ENCODE assay signal across 1 cellular context in the genomic region with DNA sequence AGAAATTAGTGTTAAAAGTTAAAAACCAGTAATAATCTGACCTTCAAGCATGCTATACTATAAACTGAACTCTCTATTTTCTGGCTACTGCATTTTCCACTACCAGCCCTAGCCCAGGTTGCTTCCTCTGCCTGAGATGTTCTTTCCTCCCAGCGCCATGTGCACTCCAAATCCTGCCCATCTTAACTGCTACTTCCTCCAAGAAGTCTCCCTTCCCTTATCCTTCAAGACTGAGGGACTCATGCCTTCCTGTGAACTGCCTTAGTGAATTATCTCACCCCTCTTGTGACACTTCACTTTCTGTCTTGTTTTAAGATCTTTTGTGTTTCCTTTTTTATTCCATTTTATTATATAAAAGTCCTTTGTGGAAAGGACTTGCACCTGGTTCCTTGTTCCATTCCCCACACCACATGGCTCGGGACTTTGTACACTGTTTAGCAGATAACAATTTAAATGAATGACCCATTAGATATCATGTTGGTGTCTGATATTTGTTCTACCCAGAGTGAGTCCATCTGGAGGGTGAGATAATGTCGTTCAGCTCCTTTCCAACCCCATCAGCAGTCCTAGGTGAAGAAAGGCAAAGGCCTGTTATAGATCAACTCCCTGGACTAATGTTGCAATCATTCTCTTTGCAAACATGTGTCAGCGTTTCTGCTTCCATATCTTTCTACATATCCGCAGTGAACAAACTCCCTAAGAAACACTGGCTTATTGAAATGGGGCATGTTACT.
A peak's percentile ranks its signal among the peaks of the same experiment; 100 is the strongest.
TF ChIP-seq lines count a peak whose summit lies in the region.

No MANE protein-coding gene starts in this region.

TF ChIP-seq in HepG2, 621 proteins besides CTCF, POLR2A, EP300 and RAD21 (continued from another document and continues in another):
- TF ChIP-seq ZBTB39 (CRISPR knock-in tag; IDR thresholded peaks at IDR 0.05) (no peak), ZFP90 (CRISPR knock-in tag; IDR thresholded peaks at IDR 0.05; ENCODE audit: borderline replicate concordance) (peak; percentile 63; the same call in 1 of the 2 replicates), ZNF646 (CRISPR knock-in tag; IDR thresholded peaks at IDR 0.05) (no peak), ATF7-NPFF (CRISPR knock-in tag; IDR thresholded peaks at IDR 0.05; ENCODE audit: low read depth) (no peak), THYN1 (CRISPR knock-in tag; IDR thresholded peaks at IDR 0.05; ENCODE audit: borderline replicate concordance, low read depth) (no peak), ZSCAN29 (CRISPR knock-in tag; conservative IDR thresholded peaks at IDR 0.05) (0 out of 2 replicates have a peak, but pooled peaks have one; percentile 65), ZNF777 (CRISPR knock-in tag; IDR thresholded peaks at IDR 0.05) (no peak), ZNF713 (CRISPR knock-in tag; IDR thresholded peaks at IDR 0.05) (no peak), ZNF772 (CRISPR knock-in tag; IDR thresholded peaks at IDR 0.05) (peak; percentile 64; the same call in 1 of the 2 replicates), ZNF530 (CRISPR knock-in tag; IDR thresholded peaks at IDR 0.05; ENCODE audit: low read depth) (no peak), SNRNP70 (IDR thresholded peaks at IDR 0.05; ENCODE audit: low read depth, low read length) (no peak), SATB2 (CRISPR knock-in tag; IDR thresholded peaks at IDR 0.05) (no peak), ZNF263 (CRISPR knock-in tag; IDR thresholded peaks at IDR 0.05) (no peak), REL (CRISPR knock-in tag; conservative IDR thresholded peaks at IDR 0.05) (no peak), ZNF639 (CRISPR knock-in tag; conservative IDR thresholded peaks at IDR 0.05) (peak; percentile 71; the same call in 1 of the 2 replicates), ZFY (CRISPR knock-in tag; IDR thresholded peaks at IDR 0.05) (peak; percentile 64), TIGD3 (CRISPR knock-in tag; IDR thresholded peaks at IDR 0.05; ENCODE audit: borderline replicate concordance) (no peak), TCF12 (IDR thresholded peaks at IDR 0.05) (no peak), TCF12 (CRISPR knock-in tag; IDR thresholded peaks at IDR 0.05) (no peak), SRF (IDR thresholded peaks at IDR 0.05; ENCODE audit: low read depth, low read length) (no peak; the same call in 1 of the 2 replicates), HMG20B (CRISPR knock-in tag; conservative IDR thresholded peaks at IDR 0.05) (peak; percentile 94), FOXK2 (IDR thresholded peaks at IDR 0.05) (peak; percentile 25; the same call in 1 of the 2 replicates), ZEB1 (IDR thresholded peaks at IDR 0.05; ENCODE audit: insufficient replicate concordance, low read depth) (peak; percentile 39), ZNF331 (CRISPR knock-in tag; IDR thresholded peaks at IDR 0.05) (peak; percentile 98)
- TF ChIP-seq, protein P1, sequence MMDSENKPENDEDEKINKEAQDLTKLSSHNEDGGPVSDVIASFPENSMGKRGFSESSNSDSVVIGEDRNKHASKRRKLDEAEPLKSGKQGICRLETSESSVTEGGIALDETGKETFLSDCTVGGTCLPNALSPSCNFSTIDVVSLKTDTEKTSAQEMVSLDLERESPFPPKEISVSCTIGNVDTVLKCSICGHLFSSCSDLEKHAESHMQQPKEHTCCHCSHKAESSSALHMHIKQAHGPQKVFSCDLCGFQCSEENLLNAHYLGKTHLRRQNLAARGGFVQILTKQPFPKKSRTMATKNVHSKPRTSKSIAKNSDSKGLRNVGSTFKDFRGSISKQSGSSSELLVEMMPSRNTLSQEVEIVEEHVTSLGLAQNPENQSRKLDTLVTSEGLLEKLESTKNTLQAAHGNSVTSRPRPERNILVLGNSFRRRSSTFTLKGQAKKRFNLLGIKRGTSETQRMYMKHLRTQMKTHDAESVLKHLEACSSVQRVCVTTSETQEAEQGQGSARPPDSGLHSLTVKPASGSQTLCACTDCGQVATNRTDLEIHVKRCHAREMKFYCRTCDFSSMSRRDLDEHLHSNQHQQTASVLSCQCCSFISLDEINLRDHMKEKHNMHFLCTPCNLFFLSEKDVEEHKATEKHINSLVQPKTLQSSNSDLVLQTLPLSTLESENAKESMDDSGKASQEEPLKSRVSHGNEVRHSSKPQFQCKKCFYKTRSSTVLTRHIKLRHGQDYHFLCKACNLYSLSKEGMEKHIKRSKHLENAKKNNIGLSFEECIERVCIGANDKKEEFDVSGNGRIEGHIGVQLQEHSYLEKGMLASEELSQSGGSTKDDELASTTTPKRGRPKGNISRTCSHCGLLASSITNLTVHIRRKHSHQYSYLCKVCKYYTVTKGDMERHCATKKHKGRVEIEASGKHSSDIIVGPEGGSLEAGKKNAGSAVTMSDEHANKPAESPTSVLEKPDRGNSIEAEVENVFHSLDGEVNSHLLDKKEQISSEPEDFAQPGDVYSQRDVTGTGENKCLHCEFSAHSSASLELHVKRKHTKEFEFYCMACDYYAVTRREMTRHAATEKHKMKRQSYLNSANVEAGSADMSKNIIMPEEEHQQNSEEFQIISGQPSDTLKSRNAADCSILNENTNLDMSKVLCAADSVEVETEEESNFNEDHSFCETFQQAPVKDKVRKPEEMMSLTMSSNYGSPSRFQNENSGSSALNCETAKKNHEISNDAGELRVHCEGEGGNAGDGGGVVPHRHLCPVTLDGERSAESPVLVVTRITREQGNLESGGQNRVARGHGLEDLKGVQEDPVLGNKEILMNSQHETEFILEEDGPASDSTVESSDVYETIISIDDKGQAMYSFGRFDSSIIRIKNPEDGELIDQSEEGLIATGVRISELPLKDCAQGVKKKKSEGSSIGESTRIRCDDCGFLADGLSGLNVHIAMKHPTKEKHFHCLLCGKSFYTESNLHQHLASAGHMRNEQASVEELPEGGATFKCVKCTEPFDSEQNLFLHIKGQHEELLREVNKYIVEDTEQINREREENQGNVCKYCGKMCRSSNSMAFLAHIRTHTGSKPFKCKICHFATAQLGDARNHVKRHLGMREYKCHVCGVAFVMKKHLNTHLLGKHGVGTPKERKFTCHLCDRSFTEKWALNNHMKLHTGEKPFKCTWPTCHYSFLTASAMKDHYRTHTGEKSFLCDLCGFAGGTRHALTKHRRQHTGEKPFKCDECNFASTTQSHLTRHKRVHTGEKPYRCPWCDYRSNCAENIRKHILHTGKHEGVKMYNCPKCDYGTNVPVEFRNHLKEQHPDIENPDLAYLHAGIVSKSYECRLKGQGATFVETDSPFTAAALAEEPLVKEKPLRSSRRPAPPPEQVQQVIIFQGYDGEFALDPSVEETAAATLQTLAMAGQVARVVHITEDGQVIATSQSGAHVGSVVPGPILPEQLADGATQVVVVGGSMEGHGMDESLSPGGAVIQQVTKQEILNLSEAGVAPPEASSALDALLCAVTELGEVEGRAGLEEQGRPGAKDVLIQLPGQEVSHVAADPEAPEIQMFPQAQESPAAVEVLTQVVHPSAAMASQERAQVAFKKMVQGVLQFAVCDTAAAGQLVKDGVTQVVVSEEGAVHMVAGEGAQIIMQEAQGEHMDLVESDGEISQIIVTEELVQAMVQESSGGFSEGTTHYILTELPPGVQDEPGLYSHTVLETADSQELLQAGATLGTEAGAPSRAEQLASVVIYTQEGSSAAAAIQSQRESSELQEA (CRISPR knock-in tag; IDR thresholded peaks at IDR 0.05; ENCODE audit: not compliant biosample characterization): no peak
- TF ChIP-seq, protein P2, sequence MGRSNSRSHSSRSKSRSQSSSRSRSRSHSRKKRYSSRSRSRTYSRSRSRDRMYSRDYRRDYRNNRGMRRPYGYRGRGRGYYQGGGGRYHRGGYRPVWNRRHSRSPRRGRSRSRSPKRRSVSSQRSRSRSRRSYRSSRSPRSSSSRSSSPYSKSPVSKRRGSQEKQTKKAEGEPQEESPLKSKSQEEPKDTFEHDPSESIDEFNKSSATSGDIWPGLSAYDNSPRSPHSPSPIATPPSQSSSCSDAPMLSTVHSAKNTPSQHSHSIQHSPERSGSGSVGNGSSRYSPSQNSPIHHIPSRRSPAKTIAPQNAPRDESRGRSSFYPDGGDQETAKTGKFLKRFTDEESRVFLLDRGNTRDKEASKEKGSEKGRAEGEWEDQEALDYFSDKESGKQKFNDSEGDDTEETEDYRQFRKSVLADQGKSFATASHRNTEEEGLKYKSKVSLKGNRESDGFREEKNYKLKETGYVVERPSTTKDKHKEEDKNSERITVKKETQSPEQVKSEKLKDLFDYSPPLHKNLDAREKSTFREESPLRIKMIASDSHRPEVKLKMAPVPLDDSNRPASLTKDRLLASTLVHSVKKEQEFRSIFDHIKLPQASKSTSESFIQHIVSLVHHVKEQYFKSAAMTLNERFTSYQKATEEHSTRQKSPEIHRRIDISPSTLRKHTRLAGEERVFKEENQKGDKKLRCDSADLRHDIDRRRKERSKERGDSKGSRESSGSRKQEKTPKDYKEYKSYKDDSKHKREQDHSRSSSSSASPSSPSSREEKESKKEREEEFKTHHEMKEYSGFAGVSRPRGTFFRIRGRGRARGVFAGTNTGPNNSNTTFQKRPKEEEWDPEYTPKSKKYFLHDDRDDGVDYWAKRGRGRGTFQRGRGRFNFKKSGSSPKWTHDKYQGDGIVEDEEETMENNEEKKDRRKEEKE (IDR thresholded peaks at IDR 0.05): no peak
- TF ChIP-seq, protein P3, sequence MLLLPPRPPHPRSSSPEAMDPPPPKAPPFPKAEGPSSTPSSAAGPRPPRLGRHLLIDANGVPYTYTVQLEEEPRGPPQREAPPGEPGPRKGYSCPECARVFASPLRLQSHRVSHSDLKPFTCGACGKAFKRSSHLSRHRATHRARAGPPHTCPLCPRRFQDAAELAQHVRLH (CRISPR knock-in tag; IDR thresholded peaks at IDR 0.05; ENCODE audit: borderline replicate concordance, low read depth): peak; percentile 94
- TF ChIP-seq, protein P4, sequence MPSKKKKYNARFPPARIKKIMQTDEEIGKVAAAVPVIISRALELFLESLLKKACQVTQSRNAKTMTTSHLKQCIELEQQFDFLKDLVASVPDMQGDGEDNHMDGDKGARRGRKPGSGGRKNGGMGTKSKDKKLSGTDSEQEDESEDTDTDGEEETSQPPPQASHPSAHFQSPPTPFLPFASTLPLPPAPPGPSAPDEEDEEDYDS (CRISPR knock-in tag; IDR thresholded peaks at IDR 0.05): peak; percentile 69
